ENCODE assay signal across 8 cellular contexts in genomic region chr4:1113311-1114009, GRCh38. TPM values are rescaled to one million over a fixed set of nuclear protein-coding genes. Genes with fewer than 3 reads are reported as not detected.
DNase-seq lines count a peak whose midpoint lies in the region; ATAC-seq and TF ChIP-seq lines count a peak whose summit lies in the region.

Gene RNF212, minus strand, starts transcription at chr4:1113564. Its CDS starts 100 bp downstream, at chr4:1113464.

- H3K79me1 ChIP-seq in trophoblast cell (ENCODE audit: low read length): no peaks in the 10 kb centered on the region

- no peak within 1 kb of the TSS for H3K18ac ChIP-seq in trophoblast cell (ENCODE audit: low read length)

- H3K4me3 ChIP-seq in CD8-positive, alpha-beta T cell (ENCODE audit: low read depth, low read length): peak within 1 kb of the TSS; percentile 4
- H3K4me3 ChIP-seq in esophagus squamous epithelium: peak within 1 kb of the TSS; percentile 22 to 60 (median 40)
- H3K4me3 ChIP-seq in trophoblast cell (ENCODE audit: low read depth, low read length): peak within 1 kb of the TSS; percentile 39

- H2BK5ac ChIP-seq in trophoblast cell (ENCODE audit: low read depth, low read length, poor library complexity): no peak within 1 kb of the TSS

- no peak within 1 kb of the TSS for H3K27ac ChIP-seq in CD8-positive, alpha-beta T cell (ENCODE audit: low read depth, low read length)
- H3K27ac ChIP-seq in esophagus squamous epithelium (peak within 1 kb of the TSS in 2 of 4 donors; percentile 19 to 26), trophoblast cell (ENCODE audit: low read depth, low read length) (no peak within 1 kb of the TSS)

- no peak within 1 kb of the TSS for H3K27ac Mint-ChIP-seq in CD8-positive, alpha-beta T cell
- H3K27ac Mint-ChIP-seq in activated CD4-positive, alpha-beta T cell treated with anti-CD3 and anti-CD28 coated beads, Interleukin-2, amount 10 ng/mL, durations not matched to agents 7 days and 5 days: no peak within 1 kb of the TSS

- no peak within 1 kb of the TSS for H4K12ac ChIP-seq in trophoblast cell (ENCODE audit: low read depth, low read length)

- peak within 1 kb of the TSS; percentile 69 for H3K4me3 Mint-ChIP-seq in CD8-positive, alpha-beta T cell
- peak within 1 kb of the TSS; percentile 35 for H3K4me3 Mint-ChIP-seq in activated CD4-positive, alpha-beta T cell treated with anti-CD3 and anti-CD28 coated beads, Interleukin-2, amount 10 ng/mL, durations not matched to agents 7 days and 5 days

- H3K36me3 Mint-ChIP-seq in CD8-positive, alpha-beta T cell: no peaks in the 10 kb centered on the region
- no peaks in the 10 kb centered on the region for H3K36me3 Mint-ChIP-seq in activated CD4-positive, alpha-beta T cell treated with anti-CD3 and anti-CD28 coated beads, Interleukin-2, amount 10 ng/mL, durations not matched to agents 7 days and 5 days (ENCODE audit: low read depth)

- TF ChIP-seq CTCF in CD8-positive, alpha-beta T cell (IDR thresholded peaks at IDR 0.05): no peak
- no peak for TF ChIP-seq CTCF in esophagus squamous epithelium (IDR thresholded peaks at IDR 0.05)

- no peaks in the 10 kb centered on the region for H3K9me3 ChIP-seq in CD8-positive, alpha-beta T cell (ENCODE audit: low read length)
- H3K9me3 ChIP-seq in esophagus squamous epithelium: no peaks in the 10 kb centered on the region
- peaks cover 7% of the 10 kb centered on the region for H3K9me3 ChIP-seq in trophoblast cell (ENCODE audit: insufficient read depth, low read depth, low read length)

- peak within 1 kb of the TSS; percentile 52 for H3K4me2 ChIP-seq in trophoblast cell (ENCODE audit: low read length)

- H3K4ac ChIP-seq in trophoblast cell (ENCODE audit: low read depth, low read length): no peak within 1 kb of the TSS

- no peak within 1 kb of the TSS for H4K91ac ChIP-seq in trophoblast cell (ENCODE audit: low read depth, low read length)

- 45% methylated on average over 2 of the region's 72 CpGs; no CpG with 5 or more reads in 1 of the 2 donors for WGBS in esophagus squamous epithelium, 2 donors
- WGBS in trophoblast cell (ENCODE audit: extremely low coverage, insufficient coverage, insufficient read length): no CpG with 5 or more reads among the region's 72 CpGs

- H3K79me2 ChIP-seq in trophoblast cell (ENCODE audit: control insufficient read depth, insufficient read depth, low read length, poor library complexity): no peaks in the 10 kb centered on the region

- no peak within 1 kb of the TSS for H3K14ac ChIP-seq in trophoblast cell (ENCODE audit: low read length)

- no peaks in the 10 kb centered on the region for H3K36me3 ChIP-seq in CD8-positive, alpha-beta T cell (ENCODE audit: insufficient read depth, low read length)
- H3K36me3 ChIP-seq in esophagus squamous epithelium: no peaks in the 10 kb centered on the region
- H3K36me3 ChIP-seq in trophoblast cell (ENCODE audit: control insufficient read depth in 1 of 2, insufficient read depth in 2 of 2, low read length in 2 of 2): no peaks in the 10 kb centered on the region

- POLR2A ChIA-PET in CD8-positive, alpha-beta T cell (lab: Charles Lee): no interaction called here
- POLR2A ChIA-PET in activated CD4-positive, alpha-beta T cell treated with anti-CD3 and anti-CD28 coated beads, Interleukin-2, amount 10 ng/mL, durations not matched to agents 7 days and 5 days (lab: Charles Lee): no interaction called here

- ATAC-seq in CD8-positive, alpha-beta T cell: peak; percentile 81
- ATAC-seq in HG02571 (IDR thresholded peaks at IDR 0.05; ENCODE audit: unreplicated experiment): no peak

- no peaks in the 10 kb centered on the region for H3K9me3 Mint-ChIP-seq in CD8-positive, alpha-beta T cell
- no peaks in the 10 kb centered on the region for H3K9me3 Mint-ChIP-seq in activated CD4-positive, alpha-beta T cell treated with anti-CD3 and anti-CD28 coated beads, Interleukin-2, amount 10 ng/mL, durations not matched to agents 7 days and 5 days

- H2AFZ ChIP-seq in trophoblast cell (ENCODE audit: insufficient read depth, low read length, poor library complexity): no peak within 1 kb of the TSS

- peak in 6 of 7 experiments; percentile 6 to 58 (median 38) for DNase-seq in CD8-positive, alpha-beta T cell
- peak; percentile 33 for DNase-seq in activated CD4-positive, alpha-beta T cell treated with anti-CD3 and anti-CD28 coated beads, Interleukin-2, amount 10 ng/mL, durations not matched to agents 7 days and 5 days
- no peak for DNase-seq in esophagus squamous epithelium (lab: John Stamatoyannopoulos, UW)
- no peak for DNase-seq in trophoblast cell
- DNase-seq in MV-4-11 (lab: John Stamatoyannopoulos, UW): no peak
- no peak for DNase-seq in COLO829 (ENCODE audit: low spot score)
- no peak for DNase-seq in RKO (ENCODE audit: low spot score)

- H2BK12ac ChIP-seq in trophoblast cell (ENCODE audit: low read length): no peak within 1 kb of the TSS

- CTCF ChIA-PET in CD8-positive, alpha-beta T cell (lab: Charles Lee): no interaction called here
- CTCF ChIA-PET in activated CD4-positive, alpha-beta T cell treated with anti-CD3 and anti-CD28 coated beads, Interleukin-2, amount 10 ng/mL, durations not matched to agents 7 days and 5 days (lab: Charles Lee): no interaction called here

- H3K23ac ChIP-seq in trophoblast cell (ENCODE audit: low read length): no peak within 1 kb of the TSS

- H3K27me3 ChIP-seq in CD8-positive, alpha-beta T cell (ENCODE audit: insufficient read depth, low read length): no peaks in the 10 kb centered on the region
- H3K27me3 ChIP-seq in esophagus squamous epithelium (peaks cover 0 to 66% (median 0%) of the 10 kb centered on the region in 4 donors), trophoblast cell (ENCODE audit: insufficient read depth, low read length) (peaks cover 4% of the 10 kb centered on the region)

- peaks cover 31% of the 10 kb centered on the region for H3K27me3 Mint-ChIP-seq in CD8-positive, alpha-beta T cell (ENCODE audit: low read depth)
- peaks cover 27% of the 10 kb centered on the region for H3K27me3 Mint-ChIP-seq in activated CD4-positive, alpha-beta T cell treated with anti-CD3 and anti-CD28 coated beads, Interleukin-2, amount 10 ng/mL, durations not matched to agents 7 days and 5 days

- no peak within 1 kb of the TSS for H4K8ac ChIP-seq in trophoblast cell (ENCODE audit: low read depth, low read length)

- no peak within 1 kb of the TSS for H3K9ac ChIP-seq in trophoblast cell (ENCODE audit: low read length)

- intact Hi-C loops in CD8-positive, alpha-beta T cell (cut with DNase I, micrococcal nuclease): no loop called here
- intact Hi-C loops in esophagus squamous epithelium (cut with DNase I): no loop called here

- H2BK120ac ChIP-seq in trophoblast cell (ENCODE audit: insufficient read depth, low read length, poor library complexity): no peak within 1 kb of the TSS

- peaks cover 10% of the 10 kb centered on the region for H3K4me1 Mint-ChIP-seq in CD8-positive, alpha-beta T cell (ENCODE audit: low read depth)
- no peaks in the 10 kb centered on the region for H3K4me1 Mint-ChIP-seq in activated CD4-positive, alpha-beta T cell treated with anti-CD3 and anti-CD28 coated beads, Interleukin-2, amount 10 ng/mL, durations not matched to agents 7 days and 5 days

- no peak for TF ChIP-seq POLR2A in esophagus squamous epithelium (IDR thresholded peaks at IDR 0.05)

- H3K4me1 ChIP-seq in CD8-positive, alpha-beta T cell (ENCODE audit: insufficient read depth, low read length): no peaks in the 10 kb centered on the region
- H3K4me1 ChIP-seq in esophagus squamous epithelium: peaks cover 0 to 34% (median 5%) of the 10 kb centered on the region in 3 donors
- peaks cover 0 to 2% of the 10 kb centered on the region in 2 experiments for H3K4me1 ChIP-seq in trophoblast cell (ENCODE audit: control insufficient read depth in 1 of 2, insufficient read depth in 2 of 2, low read length in 2 of 2)

- no peak within 1 kb of the TSS for H2AK5ac ChIP-seq in trophoblast cell (ENCODE audit: low read length)

RNA-seq across cellular contexts. Expression of gene RNF212, which starts in this region (rescaled TPM):
- total RNA-seq in CD8-positive, alpha-beta T cell: 1 to 10 TPM; 5.1 to 5.2 TPM
- total RNA-seq in activated CD4-positive, alpha-beta T cell treated with anti-CD3 and anti-CD28 coated beads, Interleukin-2, amount 10 ng/mL, durations not matched to agents 7 days and 5 days: 1 to 10 TPM; 3.2 to 3.5 TPM
- total RNA-seq in esophagus squamous epithelium: 1 to 10 TPM in 2 of 4 donors, under 1 TPM in 2; 0.53 to 6.3 (median 1.9) TPM
- polyA plus RNA-seq in trophoblast cell (2013): 0.48 and 0.62 TPM in 2 replicates

Comparison
In these comparisons a context has a peak if more than half of its experiments do, and no peak if none do; other contexts are left out.
1. DNase-seq: peak in CD8-positive, alpha-beta T cell (6 of 7) and activated CD4-positive, alpha-beta T cell treated with anti-CD3 and anti-CD28 coated beads, Interleukin-2, amount 10 ng/mL, durations not matched to agents 7 days and 5 days (single experiment); none in esophagus squamous epithelium (single experiment), trophoblast cell (0 of 2), MV-4-11 (single experiment), COLO829 (single experiment) and RKO (single experiment).
2. Peak in every context shown above with its lines, with median percentiles within 50 percentile points of each other: H3K4me3 ChIP-seq.